11 cellular contexts compared by ENCODE assay signal in genomic region chr1:54519709-54520108, GRCh38. TPM values are rescaled to one million over a fixed set of nuclear protein-coding genes. Genes with fewer than 3 reads are reported as not detected.
DNase-seq lines count a peak whose midpoint lies in the region; ATAC-seq, FAIRE-seq and TF ChIP-seq lines count a peak whose summit lies in the region.
"Had no signal": no experiment of that assay in that cellular context is flagged by ENCODE, and none has a peak within 500 bp of the region (broad histone marks: within the 10 kb centered on the region; RNA-seq: fewer than 3 reads in every experiment).

No MANE protein-coding gene starts in this region.

- H3K9me3 ChIP-seq in DOHH2 (ENCODE audit: control insufficient read depth, insufficient read depth, low read length) (no peaks in the 10 kb centered on the region), HEK293 (ENCODE audit: control insufficient read depth, insufficient read depth, low read depth, low read length) (no peaks in the 10 kb centered on the region), liver (ENCODE audit: control insufficient read depth in 4 of 4, low read length in 3 of 4) (no peaks in the 10 kb centered on the region), upper lobe of left lung (no peaks in the 10 kb centered on the region)
- H3K9me3 ChIP-seq: spleen had no signal

- no peak for ATAC-seq in upper lobe of left lung (ENCODE audit: low FRiP score in 2 of 2)
- no peak for ATAC-seq in HG02840 (IDR thresholded peaks at IDR 0.05; ENCODE audit: low FRiP score, unreplicated experiment)

- 81% methylated on average over 5 of the region's 5 CpGs for WGBS in liver
- WGBS in upper lobe of left lung, 2 donors: 60 to 67% methylated on average over 1 to 5 of the region's 5 CpGs

- no peaks in the 10 kb centered on the region for H3K79me2 ChIP-seq in DOHH2 (ENCODE audit: control insufficient read depth, low read length)

- TF ChIP-seq EP300 in upper lobe of left lung (IDR thresholded peaks at IDR 0.05): no peak

- H3K27me3 ChIP-seq in DOHH2 (ENCODE audit: control insufficient read depth, low read length) (no peaks in the 10 kb centered on the region), liver (ENCODE audit: control insufficient read depth in 4 of 4, insufficient read depth in 4 of 4, low read length in 3 of 4) (no peaks in the 10 kb centered on the region), upper lobe of left lung (no peaks in the 10 kb centered on the region)

- CTCF ChIA-PET in HEK293 (lab: Yijun Ruan, JAX): interaction anchor here (0.6 to 0.7 kb wide), 4 partner anchors 30 to 605 kb away, joined by 3 to 5 read pairs (median 3); no protein-coding TSS in a partner anchor

- DNase-seq in SW480 (ENCODE audit: low spot score): peak; percentile 25
- no peak for DNase-seq in upper lobe of left lung
- DNase-seq in H54 (ENCODE audit: insufficient read length, low spot score): no peak
- DNase-seq in caudate nucleus (lab: John Stamatoyannopoulos, UW): no peak
- DNase-seq: activated CD4-positive, alpha-beta T cell treated with anti-CD3 and anti-CD28 coated beads, Interleukin-2, amount 50 U/mL, for 1 hour; hippocampal formation had no signal

- TF ChIP-seq POLR2A in upper lobe of left lung (IDR thresholded peaks at IDR 0.05) (no peak), H54 (IDR thresholded peaks at IDR 0.05; ENCODE audit: low read depth, low read length) (no peak)

- no peaks in the 10 kb centered on the region for H3K4me1 ChIP-seq in DOHH2 (ENCODE audit: control insufficient read depth, low read length)
- H3K4me1 ChIP-seq in HEK293 (ENCODE audit: control insufficient read depth, insufficient read depth, low read length): no peaks in the 10 kb centered on the region
- H3K4me1 ChIP-seq in liver (ENCODE audit: control insufficient read depth in 4 of 4, insufficient read depth in 4 of 4, low read length in 3 of 4): no peaks in the 10 kb centered on the region
- H3K4me1 ChIP-seq in upper lobe of left lung: no peaks in the 10 kb centered on the region
- H3K4me1 ChIP-seq: spleen had no signal

- H3K4me3 ChIP-seq in DOHH2 (ENCODE audit: low read length) (no peak overlapping the region), HEK293 (ENCODE audit: low read depth, low read length) (no peak overlapping the region), liver (ENCODE audit: low read depth in 1 of 3, low read length in 3 of 3) (no peak overlapping the region), upper lobe of left lung (no peak overlapping the region)
- H3K4me3 ChIP-seq: spleen had no signal

- H4K20me1 ChIP-seq in DOHH2 (ENCODE audit: control insufficient read depth, insufficient read depth, low read depth, low read length): no peaks in the 10 kb centered on the region

- no peak for FAIRE-seq in H54 (lab: Jason Lieb, UNC)

- H3K4me2 ChIP-seq in DOHH2 (ENCODE audit: low read length): no peak overlapping the region

- peak in 1 of 2 donors; percentile 49 for TF ChIP-seq RAD21 in liver (IDR thresholded peaks at IDR 0.05)

- no peak overlapping the region for H3K9ac ChIP-seq in liver (ENCODE audit: low read depth in 1 of 2, low read length in 2 of 2)

- POLR2A ChIA-PET in HEK293 (lab: Yijun Ruan, JAX): no interaction called here

- H3K9me2 ChIP-seq in DOHH2 (replicated peaks; ENCODE audit: control insufficient read depth, low read length): no peaks in the 10 kb centered on the region

- H3K36me3 ChIP-seq in DOHH2 (ENCODE audit: control insufficient read depth, low read length) (no peaks in the 10 kb centered on the region), HEK293 (ENCODE audit: control insufficient read depth in 2 of 2, insufficient read depth in 1 of 2, low read length in 2 of 2) (no peaks in the 10 kb centered on the region), liver (ENCODE audit: control insufficient read depth in 4 of 4, insufficient read depth in 3 of 4, low read depth in 1 of 4, low read length in 3 of 4) (no peaks in the 10 kb centered on the region), upper lobe of left lung (no peaks in the 10 kb centered on the region)
- H3K36me3 ChIP-seq: spleen had no signal

- TF ChIP-seq CTCF in DOHH2 (IDR thresholded peaks at IDR 0.05; ENCODE audit: low read depth, low read length, poor library complexity, severe bottlenecking) (peak; percentile 34), HEK293 (tag by site-specific recombination; IDR thresholded peaks at IDR 0.05) (no peak), liver (IDR thresholded peaks at IDR 0.05; ENCODE audit: low read depth, low read length, missing input control) (peak; percentile 13), upper lobe of left lung (IDR thresholded peaks at IDR 0.05) (no peak)

- no peak overlapping the region for H3K27ac ChIP-seq in DOHH2 (ENCODE audit: low read depth, low read length)
- H3K27ac ChIP-seq in HEK293 (ENCODE audit: extremely low read depth, low read depth, low read length): no peak overlapping the region
- H3K27ac ChIP-seq in liver (ENCODE audit: low read depth in 1 of 2, low read length in 2 of 2): no peak overlapping the region
- H3K27ac ChIP-seq in upper lobe of left lung: no peak overlapping the region
- no peak overlapping the region for H3K27ac ChIP-seq in caudate nucleus (ENCODE audit: low read depth, low read length)
- H3K27ac ChIP-seq: spleen had no signal

- no peaks in the 10 kb centered on the region for H3F3A ChIP-seq in DOHH2 (ENCODE audit: control insufficient read depth, insufficient read depth)

TF ChIP-seq in HEK293, 187 proteins besides CTCF, POLR2A, EP300 and RAD21 (continues in another document):
- TF ChIP-seq ZEB2 (tag by site-specific recombination; IDR thresholded peaks at IDR 0.05) (no peak), ZNF280C (tag by site-specific recombination; IDR thresholded peaks at IDR 0.05) (no peak), ZNF488 (tag by site-specific recombination; IDR thresholded peaks at IDR 0.05) (no peak), ZNF626 (tag by site-specific recombination; IDR thresholded peaks at IDR 0.05) (no peak)

TF ChIP-seq in liver, 16 proteins besides CTCF, POLR2A, EP300 and RAD21:
- no peak for TF ChIP-seq GABPA (IDR thresholded peaks at IDR 0.05 in 1 of 2, conservative IDR thresholded peaks at IDR 0.05 in 1 of 2)
- no peak for TF ChIP-seq MAX (IDR thresholded peaks at IDR 0.05)
- no peak for TF ChIP-seq ATF3 (IDR thresholded peaks at IDR 0.05)
- TF ChIP-seq JUND (IDR thresholded peaks at IDR 0.05): no peak
- no peak for TF ChIP-seq REST (IDR thresholded peaks at IDR 0.05)
- no peak for TF ChIP-seq NR2F2 (IDR thresholded peaks at IDR 0.05)
- TF ChIP-seq RXRA (IDR thresholded peaks at IDR 0.05): no peak
- TF ChIP-seq ZBTB33 (IDR thresholded peaks at IDR 0.05): no peak
- TF ChIP-seq EGR1 (IDR thresholded peaks at IDR 0.05; ENCODE audit: low read depth in 2 of 2): no peak

RNA-seq across cellular contexts. Expression of gene ACOT11, which starts 28.3 kb away (rescaled TPM):
- total RNA-seq in liver: 1 to 10 TPM in 1 of 2 donors, under 1 TPM in 1; 0.84 to 1.1 TPM
- under 1 TPM; 0.13 to 0.17 TPM for polyA plus RNA-seq in liver
- 10 to 100 TPM in 1 of 6 donors, 1 to 10 TPM in 5; 2.3 to 13.6 (median 7.0) TPM for total RNA-seq in upper lobe of left lung

Comparison
In these comparisons a context has a peak if more than half of its experiments do, and no peak if none do; other contexts are left out.
1. CTCF ChIP-seq: peak in DOHH2 (single experiment) and liver (single experiment); none in HEK293 (single experiment) and upper lobe of left lung (0 of 6).